In the genomic region with DNA sequence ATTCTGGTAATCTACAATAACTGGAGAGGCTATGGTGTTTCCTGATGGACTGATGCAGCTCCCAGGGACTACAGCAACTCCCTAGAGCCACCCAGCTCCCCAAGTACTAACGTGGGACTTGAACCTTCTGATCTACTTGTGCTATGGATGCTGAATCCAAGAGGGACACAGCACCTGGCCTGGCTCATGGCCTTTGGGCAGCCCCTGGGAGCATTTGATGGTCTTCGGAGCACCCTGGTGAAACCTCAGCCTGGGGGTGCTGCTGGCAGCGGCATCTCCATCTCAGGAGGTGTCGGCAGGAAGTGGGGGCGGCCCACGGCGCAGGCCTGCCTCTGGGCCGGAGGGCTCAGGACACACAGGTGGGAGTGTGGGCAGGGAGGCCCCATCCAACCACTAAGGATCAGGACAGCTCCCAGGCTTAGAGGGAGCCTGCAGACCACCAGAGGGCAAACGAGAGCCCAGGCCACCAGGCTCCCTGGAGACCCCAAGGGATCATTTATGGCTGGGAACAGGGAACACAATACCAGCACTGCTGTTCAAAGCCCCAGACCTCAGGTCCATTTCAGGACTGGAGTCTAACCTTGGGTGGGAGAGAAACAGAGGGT, we compare ENCODE assay signal across 6 cellular contexts.
DNase-seq lines count a peak whose midpoint lies in the region; ATAC-seq and TF ChIP-seq lines count a peak whose summit lies in the region.

No MANE protein-coding gene starts in this region.

- peak overlapping the region; percentile 79 for H3K27ac ChIP-seq in angular gyrus (ENCODE audit: low read depth, low read length)

- peak overlapping the region; percentile 85 to 88 (median 86) for H3K27ac Mint-ChIP-seq in nephron

- peaks cover 30% of the 10 kb centered on the region for H3K36me3 Mint-ChIP-seq in nephron (ENCODE audit: low read depth)

- DNase-seq in GM13976 (ENCODE audit: low spot score) (no peak), cerebellar cortex (ENCODE audit: low spot score) (no peak), medulla oblongata (ENCODE audit: extremely low spot score) (no peak)

- H3K27me3 Mint-ChIP-seq in nephron (ENCODE audit: low read depth): no peaks in the 10 kb centered on the region

- in situ Hi-C loops in GM13976 (cut with MboI; ENCODE audit: low sequenced_read_pairs, unreplicated experiment): no loop called here

- no peaks in the 10 kb centered on the region for H3K9me3 Mint-ChIP-seq in nephron

- TF ChIP-seq CTCF in GM13976 (IDR thresholded peaks at IDR 0.05; ENCODE audit: borderline replicate concordance, control extremely low read depth, extremely low read depth, insufficient read depth, missing control alignments) (peak; percentile 39), nephron (IDR thresholded peaks at IDR 0.05; ENCODE audit: unreplicated experiment in 3 of 3) (peak; percentile 40 to 59 (median 51))

- ATAC-seq in HG02623 (IDR thresholded peaks at IDR 0.05; ENCODE audit: unreplicated experiment): no peak

- H3K4me1 Mint-ChIP-seq in nephron: peaks cover 78% of the 10 kb centered on the region

- H3K4me3 Mint-ChIP-seq in nephron: peak overlapping the region in 1 of 3 experiments; percentile 70
